ENCODE assay signal across 21 cellular contexts in the genomic region with DNA sequence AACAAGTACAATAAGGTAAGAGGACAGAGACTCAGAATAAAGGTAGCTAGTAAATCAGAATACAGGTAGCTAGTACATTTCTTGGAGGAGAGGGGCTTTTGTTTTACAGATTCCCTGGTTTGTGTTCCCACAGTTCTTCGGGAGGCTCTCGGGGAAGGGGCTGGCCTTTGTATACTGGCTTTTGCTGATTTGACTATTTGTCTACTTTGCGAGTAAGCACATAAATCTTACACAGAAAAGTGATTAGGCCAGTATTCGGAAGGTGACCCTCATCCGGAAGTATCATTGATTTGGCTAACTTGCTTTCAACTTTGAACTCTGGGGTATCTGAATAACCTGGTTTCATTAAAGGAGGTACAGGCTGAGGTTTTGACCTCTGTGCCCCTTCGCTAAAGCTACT. TPM values are rescaled to one million over a fixed set of nuclear protein-coding genes. Genes with fewer than 3 reads are reported as not detected.
DNase-seq lines count a peak whose midpoint lies in the region; ATAC-seq, FAIRE-seq and TF ChIP-seq lines count a peak whose summit lies in the region.
"Had no signal": no experiment of that assay in that cellular context is flagged by ENCODE, and none has a peak within 500 bp of the region (broad histone marks: within the 10 kb centered on the region; RNA-seq: fewer than 3 reads in every experiment).

No MANE protein-coding gene starts in this region.

- H3K4me1 ChIP-seq in cardiac muscle cell (ENCODE audit: low read depth) (peaks cover 12% of the 10 kb centered on the region), IMR-90 (ENCODE audit: control insufficient read depth, insufficient read depth, low read length) (peaks cover 10% of the 10 kb centered on the region), astrocyte (ENCODE audit: insufficient read depth, low read length) (peaks cover 29% of the 10 kb centered on the region), uterus (peaks cover 6 to 9% of the 10 kb centered on the region in 2 donors)

- no peak overlapping the region for H3K18ac ChIP-seq in IMR-90 (ENCODE audit: low read depth, low read length)

- no peak overlapping the region for H2AK5ac ChIP-seq in IMR-90 (ENCODE audit: low read depth, low read length)

- H3K79me2 ChIP-seq in astrocyte (ENCODE audit: insufficient read depth, low read length) = no peaks in the 10 kb centered on the region

- H2BK20ac ChIP-seq in IMR-90 (ENCODE audit: low read depth, low read length) = peak overlapping the region; percentile 72; the same call in 1 of the 2 replicates

- H3K9me3 Mint-ChIP-seq in astrocyte (ENCODE audit: unreplicated experiment) = no peaks in the 10 kb centered on the region
- H3K9me3 Mint-ChIP-seq: activated B cell treated with CpG ODN at 0.5 μM for 24 hours; brain; immature natural killer cell; stimulated activated naive CD8-positive, alpha-beta T cell treated with anti-CD3 and anti-CD28 coated beads, Interleukin-15, amount 100 ng/mL, for 72 hours had no signal

- peak overlapping the region; percentile 68; the same call in 1 of the 3 replicates for H2BK15ac ChIP-seq in IMR-90 (ENCODE audit: low read depth, low read length)

- no peak overlapping the region for H3K27ac Mint-ChIP-seq in astrocyte (ENCODE audit: unreplicated experiment)
- H3K27ac Mint-ChIP-seq: activated B cell treated with CpG ODN at 0.5 μM for 24 hours had no signal

- WGBS in IMR-90 (ENCODE audit: extremely low coverage in 2 of 2, insufficient read length in 1 of 2), 2 experiments = 57% methylated on average over 1 of the region's 6 CpGs; no CpG with 5 or more reads in 1 of the 2 experiments

- H3K27ac ChIP-seq in cardiac muscle cell (peak overlapping the region; percentile 64), IMR-90 (ENCODE audit: insufficient read depth, low read length) (no peak overlapping the region), astrocyte (ENCODE audit: low read depth, low read length) (peak overlapping the region; percentile 76), uterus (peak overlapping the region; percentile 60 to 72)
- H3K27ac ChIP-seq: left ventricle myocardium inferior, Peyer's patch, tibial nerve had no signal

- H3K4me3 ChIP-seq in cardiac muscle cell (no peak overlapping the region), IMR-90 (ENCODE audit: insufficient read depth, low read depth, low read length) (no peak overlapping the region), astrocyte (ENCODE audit: insufficient read depth, low read depth, low read length) (no peak overlapping the region), uterus (no peak overlapping the region)
- H3K4me3 ChIP-seq: left ventricle myocardium inferior, mucosa of descending colon, Peyer's patch, tibial nerve had no signal

- peaks cover 8% of the 10 kb centered on the region; the same call in 1 of the 2 replicates for H3K9me1 ChIP-seq in IMR-90 (ENCODE audit: insufficient read depth, low read length)

- no peak for ATAC-seq in left ventricle myocardium superior
- ATAC-seq in IMR-90 (ENCODE audit: low read depth) = no peak
- ATAC-seq: mucosa of descending colon had no signal

- FAIRE-seq in astrocyte (lab: Jason Lieb, UNC) = no peak
- FAIRE-seq: HTR-8/SVneo, small intestine had no signal

- no peak for TF ChIP-seq CTCF in cardiac muscle cell (IDR thresholded peaks at IDR 0.05; ENCODE audit: low read depth, low read length)
- no peak for TF ChIP-seq CTCF in IMR-90 (conservative IDR thresholded peaks at IDR 0.05; ENCODE audit: low read depth, low read length)
- TF ChIP-seq CTCF in astrocyte (IDR thresholded peaks at IDR 0.05; ENCODE audit: insufficient read depth, low read depth, low read length) = no peak
- no peak for TF ChIP-seq CTCF in uterus (IDR thresholded peaks at IDR 0.05)

- CTCF ChIA-PET in IMR-90 (lab: Yijun Ruan, JAX) = interaction anchor here (1.1 to 3.2 kb wide), 2 partner anchors 15 to 122 kb away, joined by 3 to 17 read pairs; no protein-coding TSS in a partner anchor

- H3K79me1 ChIP-seq in IMR-90 (ENCODE audit: low read depth in 1 of 2, low read length in 2 of 2) = peaks cover 0 to 30% of the 10 kb centered on the region in 2 experiments; a peak in 3 of 4 replicates

- H2BK120ac ChIP-seq in IMR-90 (ENCODE audit: low read depth, low read length) = no peak overlapping the region

- peak overlapping the region; percentile 1; the same call in 1 of the 2 replicates for H3K14ac ChIP-seq in IMR-90 (replicated peaks; ENCODE audit: low read depth, low read length)

- H3K36me3 Mint-ChIP-seq in astrocyte (ENCODE audit: low read depth, unreplicated experiment) = peaks cover 13% of the 10 kb centered on the region

- in situ Hi-C loops in IMR-90 (cut with MboI; ENCODE audit: low sequenced_read_pairs) = no loop called here

- intact Hi-C loops in left ventricle myocardium superior (cut with micrococcal nuclease) (loop anchor here (10.0 kb wide), 1 partner anchor 69 kb away; no protein-coding TSS in a partner anchor), IMR-90 (cut with micrococcal nuclease) (no loop called here), uterus (cut with DNase I; ENCODE audit: low total_unique reads) (no loop called here)

- TF ChIP-seq POLR2A in IMR-90 (IDR thresholded peaks at IDR 0.05; ENCODE audit: low read depth, low read length) (no peak), uterus (IDR thresholded peaks at IDR 0.05) (no peak)

- H3K9me3 ChIP-seq in cardiac muscle cell (ENCODE audit: low read depth) = no peaks in the 10 kb centered on the region
- no peaks in the 10 kb centered on the region for H3K9me3 ChIP-seq in IMR-90 (ENCODE audit: control insufficient read depth, insufficient read depth, low read length)
- no peaks in the 10 kb centered on the region for H3K9me3 ChIP-seq in astrocyte (ENCODE audit: insufficient read depth, low read depth, low read length)
- no peaks in the 10 kb centered on the region for H3K9me3 ChIP-seq in uterus
- H3K9me3 ChIP-seq: left ventricle myocardium inferior, mucosa of descending colon, Peyer's patch, tibial nerve had no signal

- no peaks in the 10 kb centered on the region for H3K27me3 ChIP-seq in cardiac muscle cell
- no peaks in the 10 kb centered on the region for H3K27me3 ChIP-seq in IMR-90 (ENCODE audit: control insufficient read depth, insufficient read depth, low read length)
- H3K27me3 ChIP-seq in astrocyte (ENCODE audit: insufficient read depth, low read length) = no peaks in the 10 kb centered on the region
- no peaks in the 10 kb centered on the region for H3K27me3 ChIP-seq in uterus
- H3K27me3 ChIP-seq: Peyer's patch, tibial nerve had no signal

- H3K4me1 Mint-ChIP-seq in astrocyte (ENCODE audit: low read depth, unreplicated experiment) = peaks cover 28% of the 10 kb centered on the region
- H3K4me1 Mint-ChIP-seq: brain had no signal

- peak overlapping the region; percentile 2 for H2BK5ac ChIP-seq in IMR-90 (ENCODE audit: low read depth, low read length, poor library complexity, severe bottlenecking)

- no TSS peak for BruUV-seq in IMR-90 (replicated peaks; lab: Mats Ljungman, UMichigan)

- dilution Hi-C loops in IMR-90 (cut with HindIII; ENCODE audit: low sequenced_read_pairs, unreplicated experiment) = no loop called here

- no peaks in the 10 kb centered on the region for H3K27me3 Mint-ChIP-seq in astrocyte (ENCODE audit: low read depth, unreplicated experiment)
- H3K27me3 Mint-ChIP-seq: activated B cell treated with CpG ODN at 0.5 μM for 24 hours; brain; stimulated activated naive CD8-positive, alpha-beta T cell treated with anti-CD3 and anti-CD28 coated beads, Interleukin-15, amount 100 ng/mL, for 72 hours had no signal

- H3K4me2 ChIP-seq in IMR-90 (ENCODE audit: low read depth, low read length) = no peak overlapping the region
- H3K4me2 ChIP-seq in astrocyte (ENCODE audit: low read length) = peak overlapping the region; percentile 74

- H4K91ac ChIP-seq in IMR-90 (ENCODE audit: insufficient read depth, low read depth, low read length) = 0 out of 2 replicates have a peak overlapping the region, but pooled peaks have one; percentile 4

- H4K5ac ChIP-seq in IMR-90 (ENCODE audit: low read depth, low read length) = no peak overlapping the region

- no peak overlapping the region for H3K4me3 Mint-ChIP-seq in astrocyte (ENCODE audit: unreplicated experiment)
- H3K4me3 Mint-ChIP-seq: activated B cell treated with CpG ODN at 0.5 μM for 24 hours, brain had no signal

- peak overlapping the region; percentile 8 for H2AK9ac ChIP-seq in IMR-90 (replicated peaks; ENCODE audit: low read depth, low read length, poor library complexity)

- no peak for TF ChIP-seq RAD21 in IMR-90 (IDR thresholded peaks at IDR 0.05; ENCODE audit: low read length)

- peak overlapping the region in 1 of 2 experiments; percentile 53; a peak in 1 of 4 replicates for H4K8ac ChIP-seq in IMR-90 (ENCODE audit: low read depth in 2 of 2, low read length in 2 of 2)

- H4K20me1 ChIP-seq in IMR-90 (ENCODE audit: insufficient read depth, low read length) (peaks cover 13% of the 10 kb centered on the region), astrocyte (ENCODE audit: insufficient read depth, low read length) (peaks cover 6% of the 10 kb centered on the region)

- H3K23ac ChIP-seq in IMR-90 (ENCODE audit: low read depth, low read length) = peak overlapping the region; percentile 18; the same call in 1 of the 2 replicates

- H3K9ac ChIP-seq in IMR-90 (ENCODE audit: low read depth, low read length) (no peak overlapping the region), astrocyte (ENCODE audit: low read length) (peak overlapping the region; percentile 36)

- no peak overlapping the region for H3K56ac ChIP-seq in IMR-90 (ENCODE audit: extremely low read depth, insufficient read depth, low read length)

- no peak overlapping the region for H2AFZ ChIP-seq in IMR-90 (replicated peaks; ENCODE audit: low read length, poor library complexity)
- no peak overlapping the region for H2AFZ ChIP-seq in astrocyte (ENCODE audit: low read depth, low read length)

- POLR2A ChIA-PET in IMR-90 (lab: Charles Lee; ENCODE audit: unreplicated experiment) = no interaction called here

- DNase-seq in cardiac muscle cell (ENCODE audit: low read depth in 1 of 2, low spot score in 1 of 2) (no peak), left ventricle myocardium superior (no peak), IMR-90 (no peak), astrocyte (ENCODE audit: low read depth) (no peak), uterus (no peak), KG1 (lab: John Stamatoyannopoulos, UW) (no peak), DMS 273 treated with DMSO at 0.1 percent for 48 hours (lab: John Stamatoyannopoulos, UW) (no peak)
- DNase-seq: activated B cell treated with CpG ODN at 0.5 μM for 24 hours; cortex of kidney; immature natural killer cell; left ventricle myocardium inferior; mucosa of descending colon; NCI-H1092 treated with DMSO at 0.1 percent for 48 hours; NCI-H2081 treated with DMSO at 0.1 percent for 48 hours; Peyer's patch; small intestine; stimulated activated naive CD8-positive, alpha-beta T cell treated with anti-CD3 and anti-CD28 coated beads, Interleukin-15, amount 100 ng/mL, for 72 hours; T-helper 9 cell had no signal

- peak overlapping the region; percentile 27; the same call in 1 of the 2 replicates for H3K4ac ChIP-seq in IMR-90 (ENCODE audit: low read depth, low read length)

- H3K36me3 ChIP-seq in cardiac muscle cell (peaks cover 50% of the 10 kb centered on the region), IMR-90 (ENCODE audit: control insufficient read depth, insufficient read depth, low read length) (peaks cover 36% of the 10 kb centered on the region), astrocyte (ENCODE audit: insufficient read depth, low read length) (peaks cover 38% of the 10 kb centered on the region), uterus (no peaks in the 10 kb centered on the region)

RNA-seq across cellular contexts. Expression of gene SNTB2, which starts 21.4 kb away (rescaled TPM):
- total RNA-seq in cardiac muscle cell (17.1 and 35.7 TPM in 2 replicates), left ventricle myocardium superior (10.4 TPM), IMR-90 (2012; rRNA removed) (47.5 and 58.0 TPM in 2 replicates), astrocyte (30.4 and 31.7 TPM in 2 replicates), uterus (10 to 100 TPM; 28.2 to 88.0 (median 59.5) TPM)
- polyA plus RNA-seq in cardiac muscle cell (12.7 and 18.6 TPM in 2 replicates), IMR-90 (2012; rRNA removed) (23.5 and 24.8 TPM in 2 replicates)
- polyA plus RNA-seq in IMR-90 (2012; cell fraction: cytosol; rRNA removed) = 7.3 and 30.5 TPM in 2 replicates
- 43.5 and 44.6 TPM in 2 replicates for polyA plus RNA-seq in IMR-90 (2012; cell fraction: nucleus; rRNA removed; ENCODE audit: low replicate concordance)

RNA-seq across cellular contexts. Expression of gene UTP4, which starts 33.1 kb away (rescaled TPM):
- total RNA-seq in cardiac muscle cell (10.0 and 14.5 TPM in 2 replicates), left ventricle myocardium superior (32.3 TPM), IMR-90 (2012; rRNA removed) (30.0 and 32.1 TPM in 2 replicates), astrocyte (68.1 and 69.4 TPM in 2 replicates), uterus (10 to 100 TPM; 12.1 to 45.1 (median 31.4) TPM)
- polyA plus RNA-seq in cardiac muscle cell (47.6 and 51.6 TPM in 2 replicates), IMR-90 (2012; rRNA removed) (60.3 and 61.8 TPM in 2 replicates)
- 24.3 and 27.2 TPM in 2 replicates for polyA plus RNA-seq in IMR-90 (2012; cell fraction: cytosol; rRNA removed)
- polyA plus RNA-seq in IMR-90 (2012; cell fraction: nucleus; rRNA removed; ENCODE audit: low replicate concordance) = 43.2 and 50.8 TPM in 2 replicates

RNA-seq across cellular contexts. Expression of gene CHTF8, which starts 33.2 kb away (rescaled TPM):
- total RNA-seq in cardiac muscle cell = 74.8 and 94.6 TPM in 2 replicates
- polyA plus RNA-seq in cardiac muscle cell = 112 and 132 TPM in 2 replicates
- total RNA-seq in left ventricle myocardium superior = 51.7 TPM
- 40.8 and 47.1 TPM in 2 replicates for total RNA-seq in IMR-90 (2012; rRNA removed)
- polyA plus RNA-seq in IMR-90 (2012; rRNA removed) = 95.6 and 122 TPM in 2 replicates
- 40.0 and 73.4 TPM in 2 replicates for polyA plus RNA-seq in IMR-90 (2012; cell fraction: cytosol; rRNA removed)
- 40.8 and 52.9 TPM in 2 replicates for polyA plus RNA-seq in IMR-90 (2012; cell fraction: nucleus; rRNA removed; ENCODE audit: low replicate concordance)
- 86.4 and 89.2 TPM in 2 replicates for total RNA-seq in astrocyte
- 100 to 1,000 TPM in 1 of 4 donors, 10 to 100 TPM in 3; 29.7 to 120 (median 65.3) TPM for total RNA-seq in uterus
